7 cellular contexts compared by ENCODE assay signal in the genomic region with DNA sequence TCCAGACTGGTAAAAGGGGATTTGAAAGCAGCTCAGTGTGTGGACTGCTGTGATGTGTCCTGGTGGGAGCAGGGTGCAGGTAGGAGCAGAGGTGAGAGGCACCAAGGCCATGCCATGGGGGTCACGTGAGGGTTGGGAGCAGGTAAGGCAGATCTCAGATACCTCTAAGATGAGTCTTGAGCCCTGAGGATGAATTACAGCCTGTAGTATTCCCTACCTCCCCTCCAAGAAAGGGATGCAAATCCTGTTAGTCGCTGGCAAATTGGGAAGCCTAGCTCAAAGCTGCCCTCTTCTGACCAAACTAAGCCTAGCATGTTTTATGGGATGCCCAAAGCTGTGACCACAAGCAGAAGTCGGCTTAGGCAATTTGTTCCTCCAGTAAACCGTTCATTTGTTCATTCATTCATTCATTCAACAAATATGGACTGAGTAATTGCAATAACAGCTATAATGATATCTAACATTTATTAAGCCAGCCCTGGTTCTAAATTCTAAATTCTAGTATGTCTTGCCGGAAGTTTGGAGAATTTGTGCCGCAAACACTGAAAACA. TPM values are rescaled to one million over a fixed set of nuclear protein-coding genes. Genes with fewer than 3 reads are reported as not detected.
DNase-seq lines count a peak whose midpoint lies in the region; ATAC-seq and TF ChIP-seq lines count a peak whose summit lies in the region.

No MANE protein-coding gene starts in this region.

- TF ChIP-seq POLR2A in adrenal gland (IDR thresholded peaks at IDR 0.05) (no peak), heart left ventricle (IDR thresholded peaks at IDR 0.05) (no peak), prostate gland (IDR thresholded peaks at IDR 0.05) (no peak)

- H3K27me3 ChIP-seq in SJCRH30 (peaks cover 19% of the 10 kb centered on the region; the same call in 1 of the 2 replicates), adrenal gland (no peaks in the 10 kb centered on the region), heart left ventricle (peaks cover 0 to 20% (median 0%) of the 10 kb centered on the region in 9 donors), prostate gland (replicated peaks; ENCODE audit: insufficient read depth) (no peaks in the 10 kb centered on the region)

- intact Hi-C loops in adrenal gland (cut with DNase I) (loop anchor here in 1 of 2 donors (2.0 kb wide), 1 partner anchor 53 kb away; no protein-coding TSS in a partner anchor), heart left ventricle (cut with DNase I) (loop anchor here (1.0 to 2.0 kb wide), 3 partner anchors 51 to 53 kb away; no protein-coding TSS in a partner anchor), prostate gland (cut with DNase I) (loop anchor here (1.0 kb wide), 1 partner anchor 52 kb away; no protein-coding TSS in a partner anchor)

- H3K9me3 ChIP-seq in SJCRH30 (replicated peaks) (no peaks in the 10 kb centered on the region), adrenal gland (replicated peaks in 1 of 3) (no peaks in the 10 kb centered on the region), heart left ventricle (no peaks in the 10 kb centered on the region), prostate gland (no peaks in the 10 kb centered on the region)

- DNase-seq in GM03348 (ENCODE audit: low spot score) (peak; percentile 83), M059J (ENCODE audit: low read depth) (peak; percentile 79), SJCRH30 (peak; percentile 62 to 89), adrenal gland (peak; percentile 62 to 91 (median 79)), heart left ventricle (peak in 3 of 5 donors; percentile 39 to 64 (median 62)), prostate gland (ENCODE audit: low spot score) (peak; percentile 64)

- WGBS in adrenal gland, 4 donors = 33 to 37% (median 34%) methylated on average over 5 to 6 of the region's 6 CpGs
- 36 to 39% (median 37%) methylated on average over 5 to 6 of the region's 6 CpGs for WGBS in heart left ventricle, 4 donors
- 33% methylated on average over 6 of the region's 6 CpGs for WGBS in prostate gland

- H3K4me1 ChIP-seq in SJCRH30 (peaks cover 10% of the 10 kb centered on the region; the same call in 1 of the 2 replicates), adrenal gland (replicated peaks in 1 of 2) (peaks cover 0 to 11% of the 10 kb centered on the region in 2 donors), heart left ventricle (peaks cover 3 to 21% (median 9%) of the 10 kb centered on the region in 12 donors), prostate gland (replicated peaks) (no peaks in the 10 kb centered on the region)

- ATAC-seq in heart left ventricle = peak in 2 of 4 donors; percentile 26 to 31
- no peak for ATAC-seq in GM19324 (IDR thresholded peaks at IDR 0.05; ENCODE audit: low FRiP score, unreplicated experiment)

- H3K36me3 ChIP-seq in SJCRH30 (no peaks in the 10 kb centered on the region), adrenal gland (replicated peaks in 1 of 2) (no peaks in the 10 kb centered on the region), heart left ventricle (no peaks in the 10 kb centered on the region), prostate gland (no peaks in the 10 kb centered on the region)

- TF ChIP-seq CTCF in adrenal gland (IDR thresholded peaks at IDR 0.05) = peak; percentile 62 to 89 (median 84)
- peak; percentile 68 to 91 (median 81) for TF ChIP-seq CTCF in heart left ventricle (IDR thresholded peaks at IDR 0.05)
- peak; percentile 42 to 86 (median 77) for TF ChIP-seq CTCF in prostate gland (IDR thresholded peaks at IDR 0.05)

- H3K27ac ChIP-seq in SJCRH30 (no peak overlapping the region), adrenal gland (no peak overlapping the region), heart left ventricle (no peak overlapping the region), prostate gland (no peak overlapping the region)

- no peak overlapping the region for H3K4me3 ChIP-seq in SJCRH30
- H3K4me3 ChIP-seq in adrenal gland = no peak overlapping the region
- no peak overlapping the region for H3K4me3 ChIP-seq in heart left ventricle
- H3K4me3 ChIP-seq in prostate gland = no peak overlapping the region

RNA-seq across cellular contexts. Expression of gene NUAK2, which starts 3.9 kb away (rescaled TPM):
- 6.7 and 8.4 TPM in 2 replicates for total RNA-seq in M059J (2014; rRNA removed; shearing (Covaris generic))
- total RNA-seq in SJCRH30 (2014; rRNA removed; shearing (Covaris generic)) = 2.1 and 2.2 TPM in 2 replicates
- total RNA-seq in adrenal gland (1 to 10 TPM; 1.7 to 9.9 (median 7.2) TPM), heart left ventricle (1 to 10 TPM in 3 of 9 donors, under 1 TPM in 6; 0.25 to 2.6 (median 0.82) TPM), prostate gland (10 to 100 TPM in 1 of 2 donors, 1 to 10 TPM in 1; 3.7 to 20.0 TPM)
- polyA plus RNA-seq in adrenal gland (1 to 10 TPM in 2 of 3 donors, under 1 TPM in 1; 0.95 to 1.9 (median 1.8) TPM), heart left ventricle (under 1 TPM; 0.46 to 0.50 TPM)

RNA-seq across cellular contexts. Expression of gene KLHDC8A, which starts 31.3 kb away (rescaled TPM):
- not detected in 2 replicates for total RNA-seq in M059J (2014; rRNA removed; shearing (Covaris generic))
- total RNA-seq in SJCRH30 (2014; rRNA removed; shearing (Covaris generic)) = not detected in 2 replicates
- 10 to 100 TPM; 18.2 to 74.9 (median 43.8) TPM for total RNA-seq in adrenal gland
- polyA plus RNA-seq in adrenal gland = 10 to 100 TPM; 24.6 to 60.9 (median 32.2) TPM
- total RNA-seq in heart left ventricle = under 1 TPM in 2 of 9 donors, not detected in 7; 0.14 to 0.18 TPM
- under 1 TPM in 1 of 2 donors, not detected in 1; 0.30 TPM for polyA plus RNA-seq in heart left ventricle
- 10 to 100 TPM in 1 of 2 donors, not detected in 1; 15.6 TPM for total RNA-seq in prostate gland
